ENCODE assay signal across 28 cellular contexts in the genomic region with DNA sequence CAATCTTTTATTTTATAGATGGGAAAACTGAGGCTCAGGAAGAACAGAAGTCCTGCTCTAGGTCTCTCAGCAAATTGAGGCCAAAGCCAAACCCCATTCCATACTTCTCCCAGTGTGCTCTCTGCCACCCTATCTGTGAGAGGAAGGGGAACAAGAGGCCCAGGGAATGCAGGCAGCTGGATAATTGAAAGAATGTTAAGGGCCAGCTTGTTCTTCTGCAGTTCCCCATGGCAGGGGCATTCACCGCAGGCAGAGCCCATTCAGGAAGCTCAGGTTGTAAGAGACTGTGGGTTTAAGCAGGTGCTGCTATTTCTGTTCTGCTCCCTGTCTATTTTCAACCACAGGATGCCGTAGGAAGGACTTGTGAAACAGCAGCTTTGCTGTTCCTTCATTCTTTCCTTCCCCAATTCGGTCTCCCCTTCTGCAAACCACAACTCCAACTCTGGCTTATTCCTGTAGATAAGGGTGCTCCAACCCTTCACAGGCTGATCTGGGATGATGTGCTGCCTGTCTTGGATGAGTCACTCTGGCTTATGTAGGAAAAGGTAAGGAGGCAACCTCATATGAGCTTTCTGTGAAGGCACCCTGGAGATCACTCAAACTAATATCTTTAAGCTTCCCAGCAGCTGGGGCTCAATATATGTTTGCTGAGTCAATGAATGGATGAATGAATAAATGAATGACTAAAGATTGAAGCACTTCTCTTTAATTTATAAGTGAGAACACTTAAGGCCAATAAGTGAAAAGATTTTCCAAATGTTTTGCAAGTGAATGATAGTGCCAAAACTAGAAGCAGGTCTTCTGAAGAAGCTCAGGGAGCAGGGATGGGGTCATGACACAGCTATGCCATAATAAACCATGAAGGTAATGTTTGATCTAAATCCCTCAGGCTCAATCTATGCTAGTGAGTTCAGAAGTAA.
A peak's percentile ranks its signal among the peaks of the same experiment; 100 is the strongest.
DNase-seq lines count a peak whose midpoint lies in the region; ATAC-seq and TF ChIP-seq lines count a peak whose summit lies in the region.
"Had no signal": no experiment of that assay in that cellular context is flagged by ENCODE, and none has a peak within 500 bp of the region (broad histone marks: within the 10 kb centered on the region; RNA-seq: fewer than 3 reads in every experiment).

No MANE protein-coding gene starts in this region.

- H3K9me3 ChIP-seq in breast epithelium (no peaks in the 10 kb centered on the region), gastrocnemius medialis (no peaks in the 10 kb centered on the region)
- no peaks in the 10 kb centered on the region for H3K9me3 ChIP-seq in effector memory CD4-positive, alpha-beta T cell (ENCODE audit: control insufficient read depth, low read length)
- H3K9me3 ChIP-seq: MG63, SK-N-SH, testis had no signal

- TF ChIP-seq POLR2A in breast epithelium (IDR thresholded peaks at IDR 0.05), result no peak
- TF ChIP-seq POLR2A in gastrocnemius medialis (IDR thresholded peaks at IDR 0.05), result no peak

- no peaks in the 10 kb centered on the region for H3K27me3 Mint-ChIP-seq in MCF 10A (ENCODE audit: insufficient read depth, unreplicated experiment)
- H3K27me3 Mint-ChIP-seq: activated CD4-positive, alpha-beta T cell treated with anti-CD3 and anti-CD28 coated beads, Interleukin-2, amount 10 ng/mL, durations not matched to agents 24 days and 14 days; activated naive CD8-positive, alpha-beta T cell treated with anti-CD3 and anti-CD28 coated beads, Interleukin-2, amount 10 ng/mL, durations not matched to agents 7 days and 5 days; CD4-positive, CD25-positive, alpha-beta regulatory T cell had no signal

- H3K27me3 ChIP-seq in breast epithelium (no peaks in the 10 kb centered on the region), foreskin keratinocyte (no peaks in the 10 kb centered on the region), gastrocnemius medialis (no peaks in the 10 kb centered on the region)
- H3K27me3 ChIP-seq in effector memory CD4-positive, alpha-beta T cell (replicated peaks; ENCODE audit: control insufficient read depth, insufficient read depth, low read length, poor library complexity, severe bottlenecking), result no peaks in the 10 kb centered on the region
- H3K27me3 ChIP-seq: MG63, testis had no signal

- peaks cover 36% of the 10 kb centered on the region for H3K9me3 Mint-ChIP-seq in MCF 10A (ENCODE audit: unreplicated experiment)
- H3K9me3 Mint-ChIP-seq: activated CD4-positive, alpha-beta T cell treated with anti-CD3 and anti-CD28 coated beads, Interleukin-2, amount 10 ng/mL, durations not matched to agents 24 days and 14 days; activated naive CD8-positive, alpha-beta T cell treated with anti-CD3 and anti-CD28 coated beads, Interleukin-2, amount 10 ng/mL, durations not matched to agents 7 days and 5 days had no signal

- ATAC-seq in foreskin keratinocyte (peak; percentile 39), gastrocnemius medialis (peak; percentile 59 to 76)
- ATAC-seq: GM12878; K562; stimulated activated naive CD8-positive, alpha-beta T cell treated with anti-CD3 and anti-CD28 coated beads, Interleukin-15, Interleukin-2, amounts not matched to agents 100 U/mL and 50 U/mL, for 24 hours had no signal

- H3K4me3 Mint-ChIP-seq in MCF 10A (ENCODE audit: unreplicated experiment), result no peak overlapping the region
- H3K4me3 Mint-ChIP-seq: activated CD4-positive, alpha-beta T cell treated with anti-CD3 and anti-CD28 coated beads, Interleukin-2, amount 10 ng/mL, durations not matched to agents 24 days and 14 days; activated naive CD8-positive, alpha-beta T cell treated with anti-CD3 and anti-CD28 coated beads, Interleukin-2, amount 10 ng/mL, durations not matched to agents 7 days and 5 days; CD4-positive, CD25-positive, alpha-beta regulatory T cell had no signal

- BruUV-seq in MCF 10A (replicated peaks; lab: Mats Ljungman, UMichigan), result no TSS peak

- DNase-seq in MCF 10A (ENCODE audit: unreplicated experiment) (peak; percentile 23), breast epithelium (ENCODE audit: low spot score in 2 of 2) (no peak), SW480 (ENCODE audit: low spot score) (peak; percentile 2), foreskin keratinocyte (peak in 1 of 2 donors; percentile 27), gastrocnemius medialis (peak in 1 of 2 donors; percentile 31), midbrain (lab: John Stamatoyannopoulos, UW) (no peak), NCI-H2029 treated with DMSO at 0.1 percent for 48 hours (lab: John Stamatoyannopoulos, UW) (no peak)
- DNase-seq in effector memory CD4-positive, alpha-beta T cell, result no peak
- DNase-seq: activated CD4-positive, alpha-beta T cell treated with anti-CD3 and anti-CD28 coated beads, Interleukin-2, amount 10 ng/mL, durations not matched to agents 24 days and 14 days; activated effector memory CD4-positive, alpha-beta T cell treated with anti-CD3 and anti-CD28 coated beads, Interleukin-2, amount 50 U/mL, for 16 hours; activated naive CD8-positive, alpha-beta T cell treated with anti-CD3 and anti-CD28 coated beads, Interleukin-2, amount 10 ng/mL, durations not matched to agents 7 days and 5 days; activated T-cell treated with anti-CD3 and anti-CD28 coated beads, Interleukin-2, amount 50 U/mL, for 1 hour; CD4-positive, CD25-positive, alpha-beta regulatory T cell; foreskin fibroblast; left cardiac atrium; mesenchymal stem cell; MG63; NCI-H1105 treated with DMSO at 0.1 percent for 48 hours; NCI-H2029; NCI-H345; NCI-H774; SK-N-SH; stimulated activated naive CD8-positive, alpha-beta T cell treated with anti-CD3 and anti-CD28 coated beads, Interleukin-15, Interleukin-2, amounts not matched to agents 100 U/mL and 50 U/mL, for 24 hours; T-helper 9 cell; testis had no signal

- POLR2A ChIA-PET in MCF 10A (lab: Yijun Ruan, JAX), result no interaction called here

- no peaks in the 10 kb centered on the region for H3K36me3 Mint-ChIP-seq in MCF 10A (ENCODE audit: insufficient read depth, unreplicated experiment)
- H3K36me3 Mint-ChIP-seq: activated naive CD8-positive, alpha-beta T cell treated with anti-CD3 and anti-CD28 coated beads, Interleukin-2, amount 10 ng/mL, durations not matched to agents 7 days and 5 days; CD4-positive, CD25-positive, alpha-beta regulatory T cell had no signal

- H3K36me3 ChIP-seq in breast epithelium (no peaks in the 10 kb centered on the region), gastrocnemius medialis (no peaks in the 10 kb centered on the region)
- no peaks in the 10 kb centered on the region for H3K36me3 ChIP-seq in effector memory CD4-positive, alpha-beta T cell (ENCODE audit: control insufficient read depth, insufficient read depth, low read length)
- H3K36me3 ChIP-seq: MG63 had no signal

- H3K4me3 ChIP-seq in breast epithelium, result no peak overlapping the region
- H3K4me3 ChIP-seq in gastrocnemius medialis, result no peak overlapping the region
- no peak overlapping the region for H3K4me3 ChIP-seq in effector memory CD4-positive, alpha-beta T cell (ENCODE audit: insufficient read depth, low read depth, low read length, poor library complexity, severe bottlenecking)
- H3K4me3 ChIP-seq: GM12878, K562, MG63, testis had no signal

- H3K27ac Mint-ChIP-seq in MCF 10A (ENCODE audit: low read depth, unreplicated experiment), result no peak overlapping the region
- H3K27ac Mint-ChIP-seq: activated CD4-positive, alpha-beta T cell treated with anti-CD3 and anti-CD28 coated beads, Interleukin-2, amount 10 ng/mL, durations not matched to agents 24 days and 14 days; activated naive CD8-positive, alpha-beta T cell treated with anti-CD3 and anti-CD28 coated beads, Interleukin-2, amount 10 ng/mL, durations not matched to agents 7 days and 5 days; CD4-positive, CD25-positive, alpha-beta regulatory T cell had no signal

- intact Hi-C loops in MCF 10A (cut with micrococcal nuclease) (no loop called here), breast epithelium (cut with DNase I; ENCODE audit: low total_unique reads) (no loop called here), gastrocnemius medialis (cut with DNase I; ENCODE audit: low total_unique reads) (loop anchor here (2.0 to 5.0 kb wide), 2 partner anchors 61 to 297 kb away; no protein-coding TSS in a partner anchor)

- no peaks in the 10 kb centered on the region for H3K4me1 Mint-ChIP-seq in MCF 10A (ENCODE audit: insufficient read depth, unreplicated experiment)
- H3K4me1 Mint-ChIP-seq: activated CD4-positive, alpha-beta T cell treated with anti-CD3 and anti-CD28 coated beads, Interleukin-2, amount 10 ng/mL, durations not matched to agents 24 days and 14 days; activated naive CD8-positive, alpha-beta T cell treated with anti-CD3 and anti-CD28 coated beads, Interleukin-2, amount 10 ng/mL, durations not matched to agents 7 days and 5 days; CD4-positive, CD25-positive, alpha-beta regulatory T cell had no signal

- TF ChIP-seq CTCF in MCF 10A (IDR thresholded peaks at IDR 0.05; ENCODE audit: unreplicated experiment) (no peak), breast epithelium (IDR thresholded peaks at IDR 0.05) (no peak), foreskin keratinocyte (conservative IDR thresholded peaks at IDR 0.05) (no peak), gastrocnemius medialis (IDR thresholded peaks at IDR 0.05 in 4 of 5, conservative IDR thresholded peaks at IDR 0.05 in 1 of 5) (no peak)

- H3K4me1 ChIP-seq in breast epithelium, result no peaks in the 10 kb centered on the region
- H3K4me1 ChIP-seq in foreskin keratinocyte, result peaks cover 7% of the 10 kb centered on the region
- H3K4me1 ChIP-seq in gastrocnemius medialis, result peaks cover 23 to 46% of the 10 kb centered on the region in 2 donors
- no peaks in the 10 kb centered on the region for H3K4me1 ChIP-seq in effector memory CD4-positive, alpha-beta T cell (ENCODE audit: control insufficient read depth, insufficient read depth, low read length, poor library complexity, severe bottlenecking)
- H3K4me1 ChIP-seq: testis had no signal

- no peak overlapping the region for H3K27ac ChIP-seq in breast epithelium
- no peak overlapping the region for H3K27ac ChIP-seq in foreskin keratinocyte
- peak overlapping the region; percentile 1 to 76 (median 64) for H3K27ac ChIP-seq in gastrocnemius medialis
- H3K27ac ChIP-seq in effector memory CD4-positive, alpha-beta T cell (ENCODE audit: insufficient read depth, low read length, poor library complexity, severe bottlenecking), result no peak overlapping the region
- H3K27ac ChIP-seq: testis, VCaP had no signal

- CTCF ChIA-PET in MCF 10A (lab: Yijun Ruan, JAX), result interaction anchor here (0.6 to 1.4 kb wide), 3 partner anchors 9 to 1446 kb away, joined by 3 to 5 read pairs (median 4); no protein-coding TSS in a partner anchor

- in situ Hi-C loops in gastrocnemius medialis (cut with MboI; ENCODE audit: low sequenced_read_pairs in 4 of 4), result no loop called here

Comparison
In these comparisons a context has a peak if more than half of its experiments do, and no peak if none do; other contexts are left out.
1. DNase-seq: peak in MCF 10A (single experiment) and SW480 (single experiment); none in breast epithelium (0 of 2), midbrain (single experiment), effector memory CD4-positive, alpha-beta T cell (0 of 3) and NCI-H2029 treated with DMSO at 0.1 percent for 48 hours (single experiment).
2. H3K27ac ChIP-seq: peak in gastrocnemius medialis (4 of 4); none in breast epithelium (0 of 2), foreskin keratinocyte (single experiment) and effector memory CD4-positive, alpha-beta T cell (single experiment).